In the genomic region with DNA sequence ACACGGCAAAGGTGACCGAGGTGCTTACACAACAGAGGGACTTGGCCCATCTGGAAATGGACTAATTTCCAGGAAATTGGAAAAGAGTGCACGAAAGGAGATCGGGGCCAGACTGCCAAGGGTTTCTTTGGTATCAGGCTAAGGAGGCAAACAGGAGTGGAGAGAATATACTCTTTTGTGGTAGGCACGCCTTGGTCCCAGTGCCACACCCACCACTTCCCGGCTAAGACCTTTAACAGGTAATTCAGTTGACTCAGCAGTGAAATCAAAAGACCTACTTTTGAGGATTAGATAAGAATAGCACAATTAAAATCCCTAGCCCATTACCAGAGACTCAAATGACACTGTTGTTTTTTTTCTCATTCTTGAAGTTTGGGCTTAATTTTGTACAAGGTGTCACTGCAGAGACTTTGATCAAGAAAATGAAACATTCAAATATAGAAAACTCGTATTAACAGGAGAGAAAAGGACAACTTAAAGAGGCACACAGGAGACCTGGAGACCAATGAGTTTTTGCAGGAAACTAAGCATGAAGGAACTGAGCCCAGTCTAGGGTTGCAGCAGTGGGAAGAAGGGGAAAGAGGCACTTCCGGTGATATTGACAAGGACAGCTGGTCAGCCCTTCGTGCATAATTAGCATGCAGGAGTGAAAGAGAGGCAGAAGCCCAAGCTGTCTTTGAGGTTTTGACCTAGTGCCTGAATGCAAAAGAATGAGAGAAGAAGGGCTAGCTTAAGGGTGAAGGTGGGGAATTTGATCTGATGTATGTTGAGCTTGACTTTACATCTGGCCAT, we compare ENCODE assay signal across 20 cellular contexts.
DNase-seq lines count a peak whose midpoint lies in the region; ATAC-seq, FAIRE-seq and TF ChIP-seq lines count a peak whose summit lies in the region.
"Had no signal": no experiment of that assay in that cellular context is flagged by ENCODE, and none has a peak within 500 bp of the region (broad histone marks: within the 10 kb centered on the region; RNA-seq: fewer than 3 reads in every experiment).

No MANE protein-coding gene starts in this region.

- H2BK120ac ChIP-seq in H9 (ENCODE audit: low read depth, low read length, poor library complexity, severe bottlenecking): no peak overlapping the region

- H2AK5ac ChIP-seq in H9 (ENCODE audit: insufficient read length, low read length): no peak overlapping the region

- no peak overlapping the region for H3T11ph ChIP-seq in H9 (ENCODE audit: low read length)

- H3K27ac Mint-ChIP-seq in H9: no peak overlapping the region
- H3K27ac Mint-ChIP-seq: CD14-positive monocyte had no signal

- H3K27me3 ChIP-seq in H9 (ENCODE audit: insufficient read depth, low read length) (no peaks in the 10 kb centered on the region), K562 (ENCODE audit: control insufficient read depth in 2 of 2, insufficient read depth in 2 of 2, low read length in 2 of 2) (no peaks in the 10 kb centered on the region)

- H3K14ac ChIP-seq in H9 (ENCODE audit: insufficient read depth, low read length): no peak overlapping the region

- H3K18ac ChIP-seq in H9 (ENCODE audit: insufficient read length, low read depth, low read length): no peak overlapping the region

- no peak overlapping the region for H2BK5ac ChIP-seq in H9 (ENCODE audit: insufficient read length, low read length)

- no TSS peak for BruUV-seq in K562 (replicated peaks; lab: Mats Ljungman, UMichigan)

- DNase-seq in H9 (peak; percentile 22), K562 (ENCODE audit: extremely low read depth in 1 of 4, low spot score in 3 of 4) (no peak), left colon (peak; percentile 39 to 60), ureter (ENCODE audit: low spot score) (peak; percentile 13), NCI-H1694 treated with DMSO at 0.1 percent for 48 hours (lab: John Stamatoyannopoulos, UW) (no peak), HuH-7 (ENCODE audit: low spot score) (no peak), activated gamma-delta T cell (lab: John Stamatoyannopoulos, UW) (no peak)
- DNase-seq: ACHN, DND-41, GM23248, HCEC 1CT, NCI-H1092 treated with DMSO at 0.1 percent for 48 hours, NCI-H146, NCI-H2081 treated with DMSO at 0.1 percent for 48 hours, NCI-H446 treated with DMSO at 0.1 percent for 48 hours, NCI-H748 treated with DMSO at 0.1 percent for 48 hours, OCI-M1, SHP77, SK-N-SH had no signal

- WGBS in H9 (ENCODE audit: extremely low coverage, insufficient read length, low lambda C conversion rate): no CpG with 5 or more reads among the region's 9 CpGs
- WGBS in K562 (ENCODE audit: insufficient coverage, low coverage, missing lambda C conversion rate): 2% methylated on average over 9 of the region's 9 CpGs

- H3K4me1 ChIP-seq in H9 (ENCODE audit: insufficient read depth, low read length) (no peaks in the 10 kb centered on the region), K562 (replicated peaks in 1 of 2; ENCODE audit: control insufficient read depth in 2 of 2, insufficient read depth in 2 of 2, low read length in 2 of 2) (peaks cover 0 to 6% of the 10 kb centered on the region in 2 experiments; a peak in 1 of 5 replicates)

- H3K9ac ChIP-seq in H9 (ENCODE audit: extremely low read depth, insufficient read length, low read length) (no peak overlapping the region), K562 (ENCODE audit: insufficient read depth in 1 of 2, low read depth in 2 of 2, low read length in 2 of 2) (no peak overlapping the region)
- H3K9ac ChIP-seq: GM23248, SK-N-SH had no signal

- no peak overlapping the region for H3K4me3 Mint-ChIP-seq in H9
- H3K4me3 Mint-ChIP-seq: CD14-positive monocyte had no signal

- H4K8ac ChIP-seq in H9 (replicated peaks; ENCODE audit: insufficient read length, low read depth, low read length): no peak overlapping the region

- POLR2A ChIA-PET in K562 (lab: Yijun Ruan, JAX): interaction anchor here (1.0 to 1.9 kb wide), 3 partner anchors 9 to 76 kb away, joined by 3 to 6 read pairs (median 4); no protein-coding TSS in a partner anchor

- H3K36me3 Mint-ChIP-seq in H9 (ENCODE audit: insufficient read depth in 1 of 3, low read depth in 3 of 3): peaks cover 4 to 12% (median 8%) of the 10 kb centered on the region in 3 experiments; a peak in 5 of 7 replicates
- H3K36me3 Mint-ChIP-seq: CD14-positive monocyte had no signal

- no peaks in the 10 kb centered on the region for H3K36me3 ChIP-seq in K562 (ENCODE audit: control insufficient read depth, insufficient read depth, low read length)

- TF ChIP-seq EP300 in K562 (IDR thresholded peaks at IDR 0.05; ENCODE audit: low read length): no peak

- H3K4me3 ChIP-seq in K562: no peak overlapping the region
- H3K4me3 ChIP-seq: GM23248 had no signal

- peaks cover 12 to 16% of the 10 kb centered on the region in 2 experiments for H3K9me3 Mint-ChIP-seq in H9

- H2AFZ ChIP-seq in H9 (ENCODE audit: low read length) (no peak overlapping the region), K562 (ENCODE audit: low read depth, low read length) (no peak overlapping the region)
- H2AFZ ChIP-seq: GM23248 had no signal

- ATAC-seq in K562: no peak
- ATAC-seq in left colon: peak; percentile 86

- H2BK20ac ChIP-seq in H9 (ENCODE audit: low read depth, low read length, poor library complexity, severe bottlenecking): no peak overlapping the region

- TF ChIP-seq RAD21 in K562 (CRISPR knock-in tag; conservative IDR thresholded peaks at IDR 0.05 in 1 of 2, IDR thresholded peaks at IDR 0.05 in 1 of 2): no peak

- no peak overlapping the region for H2BK12ac ChIP-seq in H9 (ENCODE audit: insufficient read length, low read depth, low read length)

- H3K79me2 ChIP-seq in H9 (ENCODE audit: insufficient read depth, low read length): no peaks in the 10 kb centered on the region
- H3K79me2 ChIP-seq in K562 (ENCODE audit: control insufficient read depth, insufficient read depth, low read length): no peaks in the 10 kb centered on the region

- no peak overlapping the region for H2BK15ac ChIP-seq in H9 (ENCODE audit: low read depth, low read length)

- H3K27me3 Mint-ChIP-seq in H9 (ENCODE audit: low read depth): peaks cover 3% of the 10 kb centered on the region

- H3K23ac ChIP-seq in H9 (ENCODE audit: insufficient read length, low read depth, low read length): no peak overlapping the region

- peaks cover 3 to 11% of the 10 kb centered on the region in 2 experiments; a peak in 3 of 4 replicates for H3K4me1 Mint-ChIP-seq in H9

- no peak overlapping the region for H4K91ac ChIP-seq in H9 (ENCODE audit: insufficient read length, low read depth, low read length)

- H3K56ac ChIP-seq in H9 (ENCODE audit: insufficient read length, low read depth, low read length): no peak overlapping the region

- no peaks in the 10 kb centered on the region for H3K79me1 ChIP-seq in H9 (ENCODE audit: insufficient read depth, low read depth, low read length, poor library complexity, severe bottlenecking)

- in situ Hi-C loops in K562 (cut with MboI): no loop called here

- TF ChIP-seq CTCF in H9 (conservative IDR thresholded peaks at IDR 0.05): no peak
- no peak for TF ChIP-seq CTCF in K562 (IDR thresholded peaks at IDR 0.05 in 2 of 3, conservative IDR thresholded peaks at IDR 0.05 in 1 of 3; ENCODE audit: insufficient read depth in 2 of 3, low read depth in 1 of 3, low read length in 3 of 3)

- no peaks in the 10 kb centered on the region for H4K20me1 ChIP-seq in H9 (ENCODE audit: control insufficient read depth, insufficient read depth, insufficient read length)
- no peaks in the 10 kb centered on the region for H4K20me1 ChIP-seq in K562 (replicated peaks; ENCODE audit: control insufficient read depth, insufficient read depth, low read length)

- H3K27ac ChIP-seq in H9 (ENCODE audit: insufficient read length, low read depth, low read length) (no peak overlapping the region), K562 (ENCODE audit: extremely low read depth, low read depth, low read length) (no peak overlapping the region)
- H3K27ac ChIP-seq: GM23248 had no signal

- H3K23me2 ChIP-seq in H9 (ENCODE audit: insufficient read length, low read depth, low read length, poor library complexity, severe bottlenecking): no peaks in the 10 kb centered on the region

- no peak overlapping the region for H4K5ac ChIP-seq in H9 (ENCODE audit: insufficient read length, low read depth, low read length)

- no peak for FAIRE-seq in K562 (lab: Jason Lieb, UNC)

- intact Hi-C loops in K562 (cut with micrococcal nuclease) (no loop called here), left colon (cut with DNase I, micrococcal nuclease) (loop anchor here in 1 of 2 donors (10.0 kb wide), 1 partner anchor 65 kb away; no protein-coding TSS in a partner anchor)

- H3K4me2 ChIP-seq in H9 (ENCODE audit: insufficient read depth, insufficient read length, low read length): no peak overlapping the region
- H3K4me2 ChIP-seq in K562 (ENCODE audit: insufficient read depth, low read length): no peak overlapping the region
- H3K4me2 ChIP-seq: SK-N-SH had no signal

- CTCF ChIA-PET in K562 (lab: Yijun Ruan, JAX; ENCODE audit: low intra/inter-chr PET ratio): interaction anchor here (0.7 kb wide), 1 partner anchor 25 kb away, joined by 3 read pairs; no protein-coding TSS in a partner anchor

- H3K4ac ChIP-seq in H9 (ENCODE audit: low read depth, low read length): no peak overlapping the region

- no peaks in the 10 kb centered on the region for H3K9me1 ChIP-seq in K562 (ENCODE audit: control insufficient read depth, insufficient read depth, low read length)

- H3K9me3 ChIP-seq in H9 (ENCODE audit: control insufficient read depth, low read depth, low read length): peaks cover 9% of the 10 kb centered on the region
- no peaks in the 10 kb centered on the region for H3K9me3 ChIP-seq in K562 (replicated peaks; ENCODE audit: control insufficient read depth, insufficient read depth, low read depth, low read length)
- H3K9me3 ChIP-seq: SK-N-SH had no signal

- TF ChIP-seq POLR2A in K562 (conservative IDR thresholded peaks at IDR 0.05): no peak

Comparison
In these comparisons a context has a peak if more than half of its experiments do, and no peak if none do; other contexts are left out.
1. DNase-seq: peak in H9 (single experiment), left colon (2 of 2) and ureter (single experiment); none in K562 (0 of 4), NCI-H1694 treated with DMSO at 0.1 percent for 48 hours (single experiment), HuH-7 (single experiment) and activated gamma-delta T cell (single experiment).